8 cellular contexts compared by ENCODE assay signal in genomic region chr11:99015634-99016454, GRCh38. TPM values are rescaled to one million over a fixed set of nuclear protein-coding genes. Genes with fewer than 3 reads are reported as not detected.
DNase-seq lines count a peak whose midpoint lies in the region; ATAC-seq and TF ChIP-seq lines count a peak whose summit lies in the region.

No MANE protein-coding gene starts in this region.

- no peaks in the 10 kb centered on the region for H3K79me2 ChIP-seq in HCT116 (ENCODE audit: insufficient read depth, low read length)

- no TSS peak for BruUV-seq in HCT116 (replicated peaks; lab: Mats Ljungman, UMichigan)

- no peak overlapping the region for H3K4me2 ChIP-seq in HCT116 (ENCODE audit: low read length)

- TF ChIP-seq RAD21 in HCT116 (IDR thresholded peaks at IDR 0.05; ENCODE audit: low read depth): peak; percentile 63

- peak; percentile 22; the same call in 1 of the 2 replicates for ATAC-seq in HCT116
- peak; percentile 60 for ATAC-seq in activated B cell treated with CpG ODN at 0.5 μM for 24 hours (ENCODE audit: low read depth)

- H3K36me3 ChIP-seq in HCT116 (ENCODE audit: control insufficient read depth in 1 of 2, insufficient read depth in 2 of 2, low read length in 2 of 2) (no peaks in the 10 kb centered on the region), tibial nerve (no peaks in the 10 kb centered on the region)

- H3K4me3 ChIP-seq in HCT116 (replicated peaks in 1 of 2; ENCODE audit: low read depth in 1 of 2, low read length in 2 of 2) (no peak overlapping the region), tibial nerve (no peak overlapping the region)

- no peaks in the 10 kb centered on the region for H3K9me2 ChIP-seq in HCT116 (ENCODE audit: insufficient read depth)

- no peak for TF ChIP-seq EP300 in tibial nerve (IDR thresholded peaks at IDR 0.05)

- DNase-seq in SIG-M5 treated with dmso at 0.1 percent for 504 hours (lab: John Stamatoyannopoulos, UW; ENCODE audit: unreplicated experiment): peak; percentile 64
- DNase-seq in SIG-M5 (lab: John Stamatoyannopoulos, UW): no peak
- DNase-seq in HCT116 (ENCODE audit: low read depth, low spot score): peak; percentile 12
- peak; percentile 55 for DNase-seq in NCI-H146 (lab: John Stamatoyannopoulos, UW)
- DNase-seq in activated B cell treated with CpG ODN at 0.5 μM for 24 hours: no peak
- peak; percentile 37 for DNase-seq in iPS-NIHi7 (ENCODE audit: extremely low spot score)
- peak in 1 of 2 donors; percentile 34 for DNase-seq in tibial nerve (ENCODE audit: low spot score in 2 of 2)
- no peak for DNase-seq in 8988T

- no peak overlapping the region for H3K27ac ChIP-seq in HCT116 (ENCODE audit: low read depth, low read length)
- no peak overlapping the region for H3K27ac ChIP-seq in tibial nerve

- H3K9me3 Mint-ChIP-seq in activated B cell treated with CpG ODN at 0.5 μM for 24 hours: no peaks in the 10 kb centered on the region

- CTCF ChIA-PET in HCT116 (lab: Charles Lee) (interaction anchor here (0.8 kb wide), 1 partner anchor 1875 kb away, joined by 4 read pairs; no protein-coding TSS in a partner anchor), activated B cell treated with CpG ODN at 0.5 μM for 24 hours (lab: Charles Lee) (interaction anchor here (0.6 to 1.1 kb wide), 2 partner anchors 10 to 552 kb away, joined by 3 to 5 read pairs; no protein-coding TSS in a partner anchor)

- WGBS in tibial nerve, 2 donors: 11 to 18% methylated on average over 3 of the region's 3 CpGs

- RAD21 ChIA-PET in HCT116 (lab: Charles Lee; ENCODE audit: low non-redundant PET in 1 of 2, low total read pairs in 2 of 2, uncharacterized antibody in 2 of 2, unreplicated experiment in 2 of 2): no interaction called here

- H3K36me3 Mint-ChIP-seq in activated B cell treated with CpG ODN at 0.5 μM for 24 hours (ENCODE audit: low read depth): no peaks in the 10 kb centered on the region

- H3K27ac Mint-ChIP-seq in activated B cell treated with CpG ODN at 0.5 μM for 24 hours: no peak overlapping the region

- H3K27me3 Mint-ChIP-seq in activated B cell treated with CpG ODN at 0.5 μM for 24 hours: peaks cover 10% of the 10 kb centered on the region

- no peaks in the 10 kb centered on the region for H4K20me1 ChIP-seq in HCT116 (ENCODE audit: insufficient read depth)

- H3K4me1 ChIP-seq in HCT116 (ENCODE audit: control insufficient read depth in 1 of 2, insufficient read depth in 2 of 2, low read length in 2 of 2) (no peaks in the 10 kb centered on the region), tibial nerve (peaks cover 0 to 9% (median 0%) of the 10 kb centered on the region in 4 donors)

- no peak for TF ChIP-seq POLR2A in HCT116 (IDR thresholded peaks at IDR 0.05; ENCODE audit: borderline replicate concordance, extremely low read depth, insufficient read depth, insufficient read length)
- TF ChIP-seq POLR2A in tibial nerve (IDR thresholded peaks at IDR 0.05): no peak

- peaks cover 5% of the 10 kb centered on the region for H3K4me1 Mint-ChIP-seq in activated B cell treated with CpG ODN at 0.5 μM for 24 hours

- H3K4me3 Mint-ChIP-seq in activated B cell treated with CpG ODN at 0.5 μM for 24 hours: no peak overlapping the region

- no peak overlapping the region for H2AFZ ChIP-seq in HCT116 (ENCODE audit: low read depth, low read length, poor library complexity, severe bottlenecking)

- POLR2A ChIA-PET in HCT116 (lab: Charles Lee): no interaction called here
- POLR2A ChIA-PET in activated B cell treated with CpG ODN at 0.5 μM for 24 hours (lab: Charles Lee): no interaction called here

- intact Hi-C loops in HCT116 (cut with micrococcal nuclease): no loop called here
- intact Hi-C loops in activated B cell treated with CpG ODN at 0.5 μM for 24 hours (cut with micrococcal nuclease): loop anchor here (5.0 kb wide), 1 partner anchor 1916 kb away; no protein-coding TSS in a partner anchor

- TF ChIP-seq CTCF in HCT116 (IDR thresholded peaks at IDR 0.05 in 2 of 3, conservative IDR thresholded peaks at IDR 0.05 in 1 of 3; ENCODE audit: borderline replicate concordance in 1 of 3, insufficient read depth in 1 of 3, low read depth in 2 of 3, low read length in 2 of 3) (peak; percentile 27 to 92 (median 68); a peak in 4 of 6 replicates), activated B cell treated with CpG ODN at 0.5 μM for 24 hours (IDR thresholded peaks at IDR 0.05) (peak; percentile 97), tibial nerve (IDR thresholded peaks at IDR 0.05) (peak; percentile 65 to 80 (median 71))

- H3K9me3 ChIP-seq in HCT116 (ENCODE audit: control insufficient read depth in 1 of 2, insufficient read depth in 1 of 2, low read depth in 1 of 2, low read length in 2 of 2): 0 out of 4 replicates have a peak, but pooled peaks cover 3% of the 10 kb centered on the region in 2 experiments
- H3K9me3 ChIP-seq in tibial nerve: no peaks in the 10 kb centered on the region

- H3K27me3 ChIP-seq in HCT116 (ENCODE audit: insufficient read depth, low read length) (no peaks in the 10 kb centered on the region), tibial nerve (no peaks in the 10 kb centered on the region)

- no peak overlapping the region for H3K9ac ChIP-seq in HCT116 (ENCODE audit: low read length)

TF ChIP-seq in HCT116, 20 proteins besides CTCF, POLR2A, EP300 and RAD21:
- TF ChIP-seq ATF3 (IDR thresholded peaks at IDR 0.05): no peak
- TF ChIP-seq CBX3 (IDR thresholded peaks at IDR 0.05; ENCODE audit: low read depth): no peak
- no peak for TF ChIP-seq SP1 (IDR thresholded peaks at IDR 0.05; ENCODE audit: low read depth)
- TF ChIP-seq ZNF274 (IDR thresholded peaks at IDR 0.05; ENCODE audit: low read depth, low read length): no peak
- no peak for TF ChIP-seq FOSL1 (IDR thresholded peaks at IDR 0.05; ENCODE audit: low read depth)
- no peak for TF ChIP-seq YY1 (IDR thresholded peaks at IDR 0.05; ENCODE audit: extremely low read depth, insufficient replicate concordance, low read depth, low read length)
- no peak for TF ChIP-seq REST (IDR thresholded peaks at IDR 0.05; ENCODE audit: low read depth)
- no peak for TF ChIP-seq EZH2phosphoT487 (IDR thresholded peaks at IDR 0.05; ENCODE audit: borderline replicate concordance)
- TF ChIP-seq ELF1 (IDR thresholded peaks at IDR 0.05; ENCODE audit: borderline replicate concordance, low read depth): no peak
- TF ChIP-seq ZBTB33 (IDR thresholded peaks at IDR 0.05; ENCODE audit: extremely low read depth, insufficient replicate concordance, low read length): no peak
- TF ChIP-seq EZH2 (IDR thresholded peaks at IDR 0.05): no peak

RNA-seq across cellular contexts. Expression of gene CNTN5, which starts 4.9 kb away (rescaled TPM):
- not detected for total RNA-seq in HCT116 (2021; ENCODE audit: unreplicated experiment)
- not detected in 2 replicates for polyA plus RNA-seq in HCT116 (2012)
- not detected in 2 replicates for total RNA-seq in activated B cell treated with CpG ODN at 0.5 μM for 24 hours
- under 1 TPM in 2 of 4 donors, not detected in 2; under 0.01 to 0.22 TPM for total RNA-seq in tibial nerve

Comparison
In these comparisons a context has a peak if more than half of its experiments do, and no peak if none do; other contexts are left out.
1. DNase-seq: peak in SIG-M5 treated with dmso at 0.1 percent for 504 hours (single experiment), HCT116 (single experiment), NCI-H146 (single experiment) and iPS-NIHi7 (single experiment); none in SIG-M5 (single experiment), activated B cell treated with CpG ODN at 0.5 μM for 24 hours (single experiment) and 8988T (single experiment).
2. Peak in every context shown above with its lines, with median percentiles within 50 percentile points of each other: CTCF ChIP-seq.